1 cellular context compared by ENCODE assay signal in genomic region chr10:94049911-94050310, GRCh38.
TF ChIP-seq lines count a peak whose summit lies in the region.

No MANE protein-coding gene starts in this region.

TF ChIP-seq in GM23338, 12 proteins besides CTCF, POLR2A, EP300 and RAD21 (continued from another document):
- TF ChIP-seq, protein P1, sequence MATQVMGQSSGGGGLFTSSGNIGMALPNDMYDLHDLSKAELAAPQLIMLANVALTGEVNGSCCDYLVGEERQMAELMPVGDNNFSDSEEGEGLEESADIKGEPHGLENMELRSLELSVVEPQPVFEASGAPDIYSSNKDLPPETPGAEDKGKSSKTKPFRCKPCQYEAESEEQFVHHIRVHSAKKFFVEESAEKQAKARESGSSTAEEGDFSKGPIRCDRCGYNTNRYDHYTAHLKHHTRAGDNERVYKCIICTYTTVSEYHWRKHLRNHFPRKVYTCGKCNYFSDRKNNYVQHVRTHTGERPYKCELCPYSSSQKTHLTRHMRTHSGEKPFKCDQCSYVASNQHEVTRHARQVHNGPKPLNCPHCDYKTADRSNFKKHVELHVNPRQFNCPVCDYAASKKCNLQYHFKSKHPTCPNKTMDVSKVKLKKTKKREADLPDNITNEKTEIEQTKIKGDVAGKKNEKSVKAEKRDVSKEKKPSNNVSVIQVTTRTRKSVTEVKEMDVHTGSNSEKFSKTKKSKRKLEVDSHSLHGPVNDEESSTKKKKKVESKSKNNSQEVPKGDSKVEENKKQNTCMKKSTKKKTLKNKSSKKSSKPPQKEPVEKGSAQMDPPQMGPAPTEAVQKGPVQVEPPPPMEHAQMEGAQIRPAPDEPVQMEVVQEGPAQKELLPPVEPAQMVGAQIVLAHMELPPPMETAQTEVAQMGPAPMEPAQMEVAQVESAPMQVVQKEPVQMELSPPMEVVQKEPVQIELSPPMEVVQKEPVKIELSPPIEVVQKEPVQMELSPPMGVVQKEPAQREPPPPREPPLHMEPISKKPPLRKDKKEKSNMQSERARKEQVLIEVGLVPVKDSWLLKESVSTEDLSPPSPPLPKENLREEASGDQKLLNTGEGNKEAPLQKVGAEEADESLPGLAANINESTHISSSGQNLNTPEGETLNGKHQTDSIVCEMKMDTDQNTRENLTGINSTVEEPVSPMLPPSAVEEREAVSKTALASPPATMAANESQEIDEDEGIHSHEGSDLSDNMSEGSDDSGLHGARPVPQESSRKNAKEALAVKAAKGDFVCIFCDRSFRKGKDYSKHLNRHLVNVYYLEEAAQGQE (IDR thresholded peaks at IDR 0.05; ENCODE audit: unreplicated experiment), result no peak
- no peak for TF ChIP-seq ZNF114 (CRISPR knock-in tag; IDR thresholded peaks at IDR 0.05)
